ENCODE assay signal across 8 cellular contexts in the genomic region with DNA sequence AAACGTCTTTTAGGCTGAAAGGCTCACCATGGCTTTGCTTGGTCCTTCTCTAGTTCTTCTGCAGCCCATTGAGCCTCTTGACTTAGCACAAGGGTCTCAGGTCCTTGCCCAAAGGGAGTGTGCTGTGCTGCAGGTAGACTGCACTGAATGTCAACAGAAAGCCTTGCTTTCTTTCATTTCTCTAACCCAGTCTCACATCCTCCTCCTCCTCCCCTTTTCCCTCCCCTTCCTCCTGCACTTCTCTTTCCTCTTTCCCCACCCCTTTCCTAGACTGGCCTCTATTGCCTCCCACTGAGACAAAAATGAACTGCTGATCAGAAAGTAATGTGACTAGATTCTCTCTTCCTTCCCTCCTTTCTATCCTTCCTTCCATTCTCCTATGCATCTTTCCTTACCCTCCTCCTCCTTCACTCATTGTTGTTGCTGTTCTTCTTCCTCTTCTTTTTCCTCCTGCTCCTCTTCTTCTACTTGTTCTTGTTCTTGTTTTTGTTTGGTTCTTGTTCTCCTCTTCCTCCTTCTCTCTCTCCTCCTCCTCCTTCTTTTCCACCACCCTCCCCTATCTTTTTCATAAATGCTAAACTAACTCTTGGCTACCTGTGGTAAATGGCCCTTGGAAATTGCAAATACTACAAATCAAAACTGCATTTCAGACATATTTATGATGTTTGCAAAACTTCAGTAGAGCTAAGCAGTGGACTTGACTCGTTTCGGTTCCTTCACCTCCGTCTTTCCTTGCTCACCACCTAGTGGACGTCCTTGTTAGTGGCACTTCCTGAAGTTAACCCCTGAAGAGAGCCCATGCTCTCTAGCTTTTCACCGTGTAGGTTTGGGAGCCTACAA. TPM values are rescaled to one million over a fixed set of nuclear protein-coding genes. Genes with fewer than 3 reads are reported as not detected.
A peak's percentile ranks its signal among the peaks of the same experiment; 100 is the strongest.
DNase-seq lines count a peak whose midpoint lies in the region; ATAC-seq and TF ChIP-seq lines count a peak whose summit lies in the region.

A gene (minus strand): TSS at position 152 of the 840 bp plus-strand sequence. CDS start 122 bp downstream, at position 30.

- peak; percentile 77 for TF ChIP-seq CTCF in RWPE1 (conservative IDR thresholded peaks at IDR 0.05; ENCODE audit: low read depth)
- TF ChIP-seq CTCF in omental fat pad (IDR thresholded peaks at IDR 0.05): peak in 2 of 3 donors; percentile 39 to 46

- DNase-seq in GF-D8 (lab: John Stamatoyannopoulos, UW) (peak; percentile 44), RWPE1 (ENCODE audit: low spot score) (peak; percentile 57), germinal center (ENCODE audit: low spot score) (peak; percentile 65), omental fat pad (ENCODE audit: low spot score) (peak; percentile 24), ureter (ENCODE audit: low spot score) (peak; percentile 63)
- peak; percentile 92 for DNase-seq in Jurkat, Clone E6-1 (ENCODE audit: low read depth, low spot score)
- peak; percentile 88 for DNase-seq in activated effector memory CD4-positive, alpha-beta T cell treated with anti-CD3 and anti-CD28 coated beads, Interleukin-2, amount 50 U/mL, for 16 hours

- no peak within 1 kb of the TSS for H3K27ac ChIP-seq in RWPE1

- ATAC-seq in GM21737 (IDR thresholded peaks at IDR 0.05; ENCODE audit: unreplicated experiment) (peak; percentile 79), omental fat pad (ENCODE audit: low FRiP score) (peak; percentile 86)

- POLR2A ChIA-PET in RWPE1 (lab: Yijun Ruan, JAX; ENCODE audit: low non-redundant PET): no interaction called here

- peak within 1 kb of the TSS; percentile 62 for H3K4me3 ChIP-seq in Jurkat, Clone E6-1 (ENCODE audit: low read length)

- CTCF ChIA-PET in RWPE1 (lab: Yijun Ruan, JAX): interaction anchor here (0.5 to 1.6 kb wide), 11 partner anchors 14 to 926 kb away, joined by 3 to 13 read pairs (median 4); no protein-coding TSS in a partner anchor

RNA-seq across cellular contexts. Expression of the gene that starts here (rescaled TPM):
- 34.9 TPM for polyA plus RNA-seq in Jurkat, Clone E6-1 (2012; ENCODE audit: insufficient read depth, insufficient read length)
- 10 to 100 TPM in 1 of 4 donors, 1 to 10 TPM in 3; 1.4 to 27.7 (median 5.3) TPM for total RNA-seq in omental fat pad
- 3.5 TPM for total RNA-seq in ureter

Comparison
In these comparisons a context has a peak if more than half of its experiments do, and no peak if none do; other contexts are left out.
1. DNase-seq: peak in every context shown above with its lines; median percentile 92 in Jurkat, Clone E6-1; 88 in activated effector memory CD4-positive, alpha-beta T cell treated with anti-CD3 and anti-CD28 coated beads, Interleukin-2, amount 50 U/mL, for 16 hours; 65 in germinal center; 63 in ureter; 57 in RWPE1; 44 in GF-D8; 24 in omental fat pad.